ENCODE assay signal across 9 cellular contexts in the genomic region with DNA sequence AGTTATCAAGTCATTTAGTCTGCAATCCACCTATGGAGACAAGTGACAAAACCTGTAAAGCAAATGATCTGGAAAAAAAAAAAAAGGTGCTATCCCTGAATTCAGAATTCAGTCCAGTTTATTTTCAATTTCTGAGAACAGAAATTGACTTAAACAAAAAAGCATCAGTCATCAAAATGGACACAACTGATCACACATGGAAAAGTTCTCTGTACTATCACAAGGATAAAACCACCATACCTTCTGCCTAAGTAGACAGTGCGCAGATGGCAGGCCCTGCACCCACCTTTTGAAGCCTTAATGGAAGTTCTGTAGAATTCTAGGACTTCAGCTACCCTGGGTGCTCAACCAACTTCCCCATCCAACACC. TPM values are rescaled to one million over a fixed set of nuclear protein-coding genes. Genes with fewer than 3 reads are reported as not detected.
DNase-seq lines count a peak whose midpoint lies in the region; ATAC-seq, FAIRE-seq and TF ChIP-seq lines count a peak whose summit lies in the region.
"Had no signal": no experiment of that assay in that cellular context is flagged by ENCODE, and none has a peak within 500 bp of the region (broad histone marks: within the 10 kb centered on the region; RNA-seq: fewer than 3 reads in every experiment).

No MANE protein-coding gene starts in this region.

- peak overlapping the region; percentile 93 for H3K4me3 Mint-ChIP-seq in T-helper 2 cell treated with Interferon-gamma antibody and Interleukin-4, amounts not matched to agents 5 μg/mL and 100 μg/mL, for 36 hours
- peak overlapping the region; percentile 57 for H3K4me3 Mint-ChIP-seq in dendritic cell treated with granulocyte-macrophage colony-stimulating factor and Interleukin-4, amounts not matched to agents 40 ng/mL and 50 ng/mL, for 4 days

- peaks cover 36% of the 10 kb centered on the region for H3K4me1 Mint-ChIP-seq in T-helper 2 cell treated with Interferon-gamma antibody and Interleukin-4, amounts not matched to agents 5 μg/mL and 100 μg/mL, for 36 hours (ENCODE audit: low read depth)
- peaks cover 28% of the 10 kb centered on the region for H3K4me1 Mint-ChIP-seq in dendritic cell treated with granulocyte-macrophage colony-stimulating factor and Interleukin-4, amounts not matched to agents 40 ng/mL and 50 ng/mL, for 4 days (ENCODE audit: low read depth)

- H3K4me1 ChIP-seq in NT2/D1 (ENCODE audit: insufficient read depth, insufficient read length) = peaks cover 12% of the 10 kb centered on the region
- peaks cover 9 to 56% (median 17%) of the 10 kb centered on the region in 3 donors for H3K4me1 ChIP-seq in pancreas
- peaks cover 33% of the 10 kb centered on the region for H3K4me1 ChIP-seq in suprapubic skin

- no peak for ATAC-seq in pancreas

- FAIRE-seq in pancreas (lab: Jason Lieb, UNC) = no peak

- peaks cover 79% of the 10 kb centered on the region for H3K36me3 ChIP-seq in NT2/D1 (ENCODE audit: insufficient read depth, insufficient read length, low read length)
- H3K36me3 ChIP-seq in pancreas = peaks cover 0 to 40% (median 27%) of the 10 kb centered on the region in 3 donors
- peaks cover 45% of the 10 kb centered on the region for H3K36me3 ChIP-seq in suprapubic skin

- no peak for TF ChIP-seq CTCF in pancreas (IDR thresholded peaks at IDR 0.05)
- no peak for TF ChIP-seq CTCF in suprapubic skin (IDR thresholded peaks at IDR 0.05)

- H3K27me3 ChIP-seq in NT2/D1 (ENCODE audit: insufficient read depth, insufficient read length) = no peaks in the 10 kb centered on the region
- no peaks in the 10 kb centered on the region for H3K27me3 ChIP-seq in pancreas
- H3K27me3 ChIP-seq in suprapubic skin = no peaks in the 10 kb centered on the region

- no peak for DNase-seq in T-helper 2 cell treated with Interferon-gamma antibody and Interleukin-4, amounts not matched to agents 5 μg/mL and 100 μg/mL, for 36 hours (ENCODE audit: low spot score)
- DNase-seq in T-helper 2 cell (no peak), NT2/D1 (ENCODE audit: low read depth, low spot score) (no peak), pancreas (no peak), mesenteric fat pad (ENCODE audit: low spot score) (no peak), suprapubic skin (ENCODE audit: low spot score in 2 of 2) (no peak)
- DNase-seq in activated effector memory CD4-positive, alpha-beta T cell treated with Interleukin-2 at 50 U/mL for 16 hours = no peak
- DNase-seq: effector memory CD4-positive, alpha-beta T cell had no signal

- peak overlapping the region; percentile 15 for H3K27ac Mint-ChIP-seq in T-helper 2 cell treated with Interferon-gamma antibody and Interleukin-4, amounts not matched to agents 5 μg/mL and 100 μg/mL, for 36 hours
- no peak overlapping the region for H3K27ac Mint-ChIP-seq in dendritic cell treated with granulocyte-macrophage colony-stimulating factor and Interleukin-4, amounts not matched to agents 40 ng/mL and 50 ng/mL, for 4 days

- intact Hi-C loops in dendritic cell treated with granulocyte-macrophage colony-stimulating factor and Interleukin-4, amounts not matched to agents 40 ng/mL and 50 ng/mL, for 4 days (cut with micrococcal nuclease) = no loop called here
- intact Hi-C loops in pancreas (cut with DNase I) = no loop called here

- H3K27ac ChIP-seq in pancreas = peak overlapping the region in 1 of 4 donors; percentile 0
- no peak overlapping the region for H3K27ac ChIP-seq in suprapubic skin

- H3K9me3 ChIP-seq in NT2/D1 (ENCODE audit: insufficient read depth, low read length) (no peaks in the 10 kb centered on the region), pancreas (no peaks in the 10 kb centered on the region), suprapubic skin (no peaks in the 10 kb centered on the region)

- H3K9ac ChIP-seq in NT2/D1 (ENCODE audit: insufficient read length, low read depth) = peak overlapping the region; percentile 44

- H3K9me3 Mint-ChIP-seq in T-helper 2 cell treated with Interferon-gamma antibody and Interleukin-4, amounts not matched to agents 5 μg/mL and 100 μg/mL, for 36 hours = no peaks in the 10 kb centered on the region
- no peaks in the 10 kb centered on the region for H3K9me3 Mint-ChIP-seq in dendritic cell treated with granulocyte-macrophage colony-stimulating factor and Interleukin-4, amounts not matched to agents 40 ng/mL and 50 ng/mL, for 4 days

- WGBS in pancreas, 2 donors = 37 to 45% methylated on average over 1 of the region's 1 CpG
- 100% methylated on average over 1 of the region's 1 CpG for WGBS in suprapubic skin

- TF ChIP-seq POLR2A in suprapubic skin (IDR thresholded peaks at IDR 0.05) = no peak

- H3K36me3 Mint-ChIP-seq in T-helper 2 cell treated with Interferon-gamma antibody and Interleukin-4, amounts not matched to agents 5 μg/mL and 100 μg/mL, for 36 hours (ENCODE audit: low read depth) = peaks cover 65% of the 10 kb centered on the region
- H3K36me3 Mint-ChIP-seq in dendritic cell treated with granulocyte-macrophage colony-stimulating factor and Interleukin-4, amounts not matched to agents 40 ng/mL and 50 ng/mL, for 4 days (ENCODE audit: low read depth) = peaks cover 88% of the 10 kb centered on the region

- H3K27me3 Mint-ChIP-seq in T-helper 2 cell treated with Interferon-gamma antibody and Interleukin-4, amounts not matched to agents 5 μg/mL and 100 μg/mL, for 36 hours (ENCODE audit: low read depth) = no peaks in the 10 kb centered on the region
- H3K27me3 Mint-ChIP-seq in dendritic cell treated with granulocyte-macrophage colony-stimulating factor and Interleukin-4, amounts not matched to agents 40 ng/mL and 50 ng/mL, for 4 days = no peaks in the 10 kb centered on the region

- H3K4me3 ChIP-seq in NT2/D1 (ENCODE audit: insufficient read length, low read depth) = no peak overlapping the region
- peak overlapping the region in 3 of 4 donors; percentile 17 to 84 (median 48) for H3K4me3 ChIP-seq in pancreas
- no peak overlapping the region for H3K4me3 ChIP-seq in suprapubic skin

- no peak for TF ChIP-seq EP300 in suprapubic skin (IDR thresholded peaks at IDR 0.05)

RNA-seq across cellular contexts. Expression of a gene that starts 3.5 kb away (rescaled TPM):
- 100 to 1,000 TPM; 322 to 675 (median 563) TPM for total RNA-seq in pancreas
- 100 to 1,000 TPM; 166 to 263 TPM for polyA plus RNA-seq in pancreas
- total RNA-seq in mesenteric fat pad = 301 TPM
- total RNA-seq in suprapubic skin = 100 to 1,000 TPM; 133 to 187 (median 144) TPM

Comparison
In these comparisons a context has a peak if more than half of its experiments do, and no peak if none do; other contexts are left out.
1. H3K4me3 ChIP-seq: peak in pancreas (3 of 4); none in NT2/D1 (single experiment) and suprapubic skin (single experiment).